Comparison of ENCODE assay signal across 1 cellular context in the genomic region with DNA sequence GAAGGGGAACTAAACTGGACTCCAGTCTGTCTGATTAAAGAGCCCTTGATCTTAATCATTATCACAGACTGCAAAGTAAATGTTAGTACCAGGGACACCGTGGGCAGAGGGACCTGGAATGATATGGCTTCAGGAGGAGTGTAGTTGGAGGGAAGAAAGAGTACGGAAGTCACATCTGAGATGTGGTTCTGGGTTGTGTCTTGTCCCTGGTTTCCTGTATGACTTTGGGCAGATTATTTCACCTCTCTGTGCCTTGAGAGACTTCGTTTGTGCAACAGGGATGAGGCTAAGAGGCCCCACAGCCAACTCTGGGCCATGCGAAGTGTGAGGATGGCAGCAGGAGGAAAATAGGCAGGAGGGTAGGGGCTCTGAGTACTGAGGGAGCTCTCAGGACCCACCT.
TF ChIP-seq lines count a peak whose summit lies in the region.

No MANE protein-coding gene starts in this region.

TF ChIP-seq in HCT116, 20 proteins besides CTCF, POLR2A, EP300 and RAD21 (continued from another document):
- TF ChIP-seq, protein P1, sequence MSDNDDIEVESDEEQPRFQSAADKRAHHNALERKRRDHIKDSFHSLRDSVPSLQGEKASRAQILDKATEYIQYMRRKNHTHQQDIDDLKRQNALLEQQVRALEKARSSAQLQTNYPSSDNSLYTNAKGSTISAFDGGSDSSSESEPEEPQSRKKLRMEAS (IDR thresholded peaks at IDR 0.05), result no peak
- TF ChIP-seq JUND (IDR thresholded peaks at IDR 0.05) (no peak), POLR2AphosphoS5 (IDR thresholded peaks at IDR 0.05; ENCODE audit: low read depth, low read length) (no peak), SP1 (IDR thresholded peaks at IDR 0.05; ENCODE audit: low read depth) (no peak), TCF7L2 (IDR thresholded peaks at IDR 0.05; ENCODE audit: borderline replicate concordance, extremely low read depth, insufficient read depth, insufficient read length) (no peak), ELF1 (IDR thresholded peaks at IDR 0.05; ENCODE audit: borderline replicate concordance, low read depth) (no peak), EGR1 (IDR thresholded peaks at IDR 0.05; ENCODE audit: low read depth) (no peak), SIN3A (IDR thresholded peaks at IDR 0.05; ENCODE audit: low read depth) (no peak), CBX3 (IDR thresholded peaks at IDR 0.05; ENCODE audit: low read depth) (no peak), FOSL1 (IDR thresholded peaks at IDR 0.05; ENCODE audit: low read depth) (no peak), CEBPB (IDR thresholded peaks at IDR 0.05; ENCODE audit: low read depth) (no peak), EZH2phosphoT487 (IDR thresholded peaks at IDR 0.05; ENCODE audit: borderline replicate concordance) (no peak)
- TF ChIP-seq, protein P2, sequence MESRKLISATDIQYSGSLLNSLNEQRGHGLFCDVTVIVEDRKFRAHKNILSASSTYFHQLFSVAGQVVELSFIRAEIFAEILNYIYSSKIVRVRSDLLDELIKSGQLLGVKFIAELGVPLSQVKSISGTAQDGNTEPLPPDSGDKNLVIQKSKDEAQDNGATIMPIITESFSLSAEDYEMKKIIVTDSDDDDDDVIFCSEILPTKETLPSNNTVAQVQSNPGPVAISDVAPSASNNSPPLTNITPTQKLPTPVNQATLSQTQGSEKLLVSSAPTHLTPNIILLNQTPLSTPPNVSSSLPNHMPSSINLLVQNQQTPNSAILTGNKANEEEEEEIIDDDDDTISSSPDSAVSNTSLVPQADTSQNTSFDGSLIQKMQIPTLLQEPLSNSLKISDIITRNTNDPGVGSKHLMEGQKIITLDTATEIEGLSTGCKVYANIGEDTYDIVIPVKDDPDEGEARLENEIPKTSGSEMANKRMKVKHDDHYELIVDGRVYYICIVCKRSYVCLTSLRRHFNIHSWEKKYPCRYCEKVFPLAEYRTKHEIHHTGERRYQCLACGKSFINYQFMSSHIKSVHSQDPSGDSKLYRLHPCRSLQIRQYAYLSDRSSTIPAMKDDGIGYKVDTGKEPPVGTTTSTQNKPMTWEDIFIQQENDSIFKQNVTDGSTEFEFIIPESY (IDR thresholded peaks at IDR 0.05; ENCODE audit: extremely low read depth, insufficient replicate concordance, low read length), result no peak
- TF ChIP-seq, protein P3, sequence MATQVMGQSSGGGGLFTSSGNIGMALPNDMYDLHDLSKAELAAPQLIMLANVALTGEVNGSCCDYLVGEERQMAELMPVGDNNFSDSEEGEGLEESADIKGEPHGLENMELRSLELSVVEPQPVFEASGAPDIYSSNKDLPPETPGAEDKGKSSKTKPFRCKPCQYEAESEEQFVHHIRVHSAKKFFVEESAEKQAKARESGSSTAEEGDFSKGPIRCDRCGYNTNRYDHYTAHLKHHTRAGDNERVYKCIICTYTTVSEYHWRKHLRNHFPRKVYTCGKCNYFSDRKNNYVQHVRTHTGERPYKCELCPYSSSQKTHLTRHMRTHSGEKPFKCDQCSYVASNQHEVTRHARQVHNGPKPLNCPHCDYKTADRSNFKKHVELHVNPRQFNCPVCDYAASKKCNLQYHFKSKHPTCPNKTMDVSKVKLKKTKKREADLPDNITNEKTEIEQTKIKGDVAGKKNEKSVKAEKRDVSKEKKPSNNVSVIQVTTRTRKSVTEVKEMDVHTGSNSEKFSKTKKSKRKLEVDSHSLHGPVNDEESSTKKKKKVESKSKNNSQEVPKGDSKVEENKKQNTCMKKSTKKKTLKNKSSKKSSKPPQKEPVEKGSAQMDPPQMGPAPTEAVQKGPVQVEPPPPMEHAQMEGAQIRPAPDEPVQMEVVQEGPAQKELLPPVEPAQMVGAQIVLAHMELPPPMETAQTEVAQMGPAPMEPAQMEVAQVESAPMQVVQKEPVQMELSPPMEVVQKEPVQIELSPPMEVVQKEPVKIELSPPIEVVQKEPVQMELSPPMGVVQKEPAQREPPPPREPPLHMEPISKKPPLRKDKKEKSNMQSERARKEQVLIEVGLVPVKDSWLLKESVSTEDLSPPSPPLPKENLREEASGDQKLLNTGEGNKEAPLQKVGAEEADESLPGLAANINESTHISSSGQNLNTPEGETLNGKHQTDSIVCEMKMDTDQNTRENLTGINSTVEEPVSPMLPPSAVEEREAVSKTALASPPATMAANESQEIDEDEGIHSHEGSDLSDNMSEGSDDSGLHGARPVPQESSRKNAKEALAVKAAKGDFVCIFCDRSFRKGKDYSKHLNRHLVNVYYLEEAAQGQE (IDR thresholded peaks at IDR 0.05; ENCODE audit: low read depth), result no peak
